Comparison of ENCODE assay signal across 36 cellular contexts in genomic region chr10:95039281-95039680, GRCh38. TPM values are rescaled to one million over a fixed set of nuclear protein-coding genes. Genes with fewer than 3 reads are reported as not detected.
"Had no signal": no experiment of that assay in that cellular context is flagged by ENCODE, and none has a peak within 500 bp of the region (broad histone marks: within the 10 kb centered on the region; RNA-seq: fewer than 3 reads in every experiment).

No MANE protein-coding gene starts in this region.

- H3K9me3 ChIP-seq: adrenal gland, ascending aorta, body of pancreas, breast epithelium had no signal

- H3K4me3 ChIP-seq: adrenal gland, ascending aorta, body of pancreas, breast epithelium, cardiac muscle cell had no signal

- ATAC-seq: activated naive CD4-positive, alpha-beta T cell treated with anti-CD3 and anti-CD28 coated beads, Interleukin-2, amount 50 U/mL, for 72 hours; activated naive CD8-positive, alpha-beta T cell treated with anti-CD3 and anti-CD28 coated beads, Interleukin-2, amount 50 U/mL, for 24 hours; activated T-cell treated with anti-CD3 and anti-CD28 coated beads, Interleukin-2, amount 50 U/mL, for 4 hours; activated T-cell treated with anti-CD3 and anti-CD28 coated beads, Interleukin-2, amount 50 U/mL, for 72 hours; activated T-helper 17 cell treated with anti-CD3 and anti-CD28 coated beads, Interleukin-2, amount 50 U/mL, for 72 hours; body of pancreas had no signal

- FAIRE-seq: astrocyte, bronchial epithelial cell had no signal

- H3K27ac ChIP-seq: adrenal gland, ascending aorta, body of pancreas, brain microvascular endothelial cell, breast epithelium, cardiac muscle cell had no signal

- H3K4me1 ChIP-seq: adrenal gland, ascending aorta, body of pancreas, breast epithelium had no signal

- DNase-seq: activated effector memory CD4-positive, alpha-beta T cell treated with anti-CD3 and anti-CD28 coated beads, Interleukin-2, amount 50 U/mL, for 16 hours; activated effector memory CD4-positive, alpha-beta T cell treated with Interleukin-2 at 50 U/mL for 16 hours; activated gamma-delta T cell; activated gamma-delta T cell treated with Interleukin-2 at 50 U/mL for 16 hours; activated naive CD4-positive, alpha-beta T cell; activated naive CD4-positive, alpha-beta T cell treated with anti-CD3 and anti-CD28 coated beads for 36 hours; activated naive CD4-positive, alpha-beta T cell treated with anti-CD3 and anti-CD28 coated beads, Interleukin-2, amount 10 ng/mL, durations not matched to agents 7 days and 5 days; activated naive CD4-positive, alpha-beta T cell treated with anti-CD3 and anti-CD28 coated beads, Interleukin-2, amount 50 U/mL, for 16 hours; activated naive CD4-positive, alpha-beta T cell treated with Interleukin-2 at 50 U/mL for 16 hours; activated naive CD8-positive, alpha-beta T cell treated with anti-CD3 and anti-CD28 coated beads for 36 hours; activated naive CD8-positive, alpha-beta T cell treated with anti-CD3 and anti-CD28 coated beads, Interleukin-2, amount 10 ng/mL, durations not matched to agents 7 days and 5 days; activated naive CD8-positive, alpha-beta T cell treated with anti-CD3 and anti-CD28 coated beads, Interleukin-2, amount 50 U/mL, for 24 hours; activated T-cell treated with anti-CD3 and anti-CD28 coated beads, Interleukin-2, amount 50 U/mL, for 24 hours; activated T-cell treated with anti-CD3 and anti-CD28 coated beads, Interleukin-2, amount 50 U/mL, for 4 hours; activated T-cell treated with anti-CD3 and anti-CD28 coated beads, Interleukin-2, amount 50 U/mL, for 48 hours; activated T-cell treated with anti-CD3 and anti-CD28 coated beads, Interleukin-2, amount 50 U/mL, for 72 hours; adrenal gland; amniotic stem cell; amygdala; anterior cingulate cortex; aorta; body of pancreas; brain microvascular endothelial cell; caudate nucleus; central memory CD4-positive, alpha-beta T cell; cerebellar nuclear complex had no signal

- H3K36me3 ChIP-seq: adrenal gland, ascending aorta, brain microvascular endothelial cell, breast epithelium, cardiac muscle cell had no signal

- H3K27me3 ChIP-seq: adrenal gland, ascending aorta, body of pancreas, brain microvascular endothelial cell, breast epithelium, cardiac muscle cell had no signal

RNA-seq across cellular contexts. Expression of gene CYP2C8, which starts 30.0 kb away (rescaled TPM):
- total RNA-seq: activated naive CD4-positive, alpha-beta T cell treated with anti-CD3 and anti-CD28 coated beads for 36 hours; activated naive CD4-positive, alpha-beta T cell treated with anti-CD3 and anti-CD28 coated beads, Interleukin-2, amount 50 U/mL, for 72 hours; activated naive CD8-positive, alpha-beta T cell treated with anti-CD3 and anti-CD28 coated beads, Interleukin-2, amount 10 ng/mL, durations not matched to agents 7 days and 5 days; activated T-helper 1 cell treated with anti-CD3 and anti-CD28 coated beads, Interleukin-12 subunit alpha, Interleukin-12 subunit beta, Interleukin-2, Interleukin-4 antibody, amounts not matched to agents 30 ng/mL and 10 ng/mL and 1 ng/mL, durations not matched to agents 14 hours and 24 hours and 36 hours; ascending aorta; bronchial epithelial cell; cardiac septum; chondrocyte had no signal
